28 cellular contexts compared by ENCODE assay signal in the genomic region with DNA sequence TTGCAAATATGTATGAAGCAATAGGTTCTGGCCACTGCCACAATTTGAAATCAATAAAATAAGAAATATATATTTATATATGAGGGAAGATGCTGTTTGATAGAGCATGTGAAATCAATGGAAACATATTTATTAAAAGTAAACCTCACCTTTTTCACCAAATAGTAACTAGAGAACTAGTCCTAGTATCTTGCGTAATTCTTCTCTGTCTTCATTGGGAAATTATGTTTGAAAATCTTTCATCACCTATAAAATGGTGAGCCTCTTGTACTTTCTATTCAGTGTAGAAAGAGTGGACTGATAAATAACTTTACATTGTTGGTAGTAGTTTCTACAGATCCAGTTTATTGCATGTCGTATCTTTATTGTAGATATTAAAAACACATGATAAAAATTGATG.
"Had no signal": no experiment of that assay in that cellular context is flagged by ENCODE, and none has a peak within 500 bp of the region (broad histone marks: within the 10 kb centered on the region; RNA-seq: fewer than 3 reads in every experiment).

No MANE protein-coding gene starts in this region.

- H3K9me3 ChIP-seq: ovary, psoas muscle, spleen, suprapubic skin, testis, tibial artery, transverse colon, upper lobe of right lung, uterus had no signal

- H3K79me2 ChIP-seq: parathyroid adenoma had no signal

- H3K36me3 ChIP-seq: neural progenitor cell, ovary, spleen, suprapubic skin, tibial artery, transverse colon, upper lobe of right lung, uterus had no signal

- H3K4me2 ChIP-seq: neural progenitor cell, smooth muscle cell had no signal

- H3K27me3 ChIP-seq: neural progenitor cell, ovary, spleen, suprapubic skin, testis, tibial artery, transverse colon, upper lobe of right lung, uterus had no signal

- H3K9ac ChIP-seq: neural progenitor cell, parathyroid adenoma had no signal

- H3K4me1 ChIP-seq: parathyroid adenoma, psoas muscle, spleen, suprapubic skin, upper lobe of right lung, uterus had no signal

- H3K4me3 ChIP-seq: neural progenitor cell, ovary, psoas muscle, skin epidermis, smooth muscle cell, spleen, suprapubic skin, testis, tibial artery, transverse colon, upper lobe of right lung, uterus had no signal

- H2AFZ ChIP-seq: neural progenitor cell, parathyroid adenoma had no signal

- ATAC-seq: natural killer cell; psoas muscle; right cardiac atrium; sciatic nerve; stimulated activated memory B cell treated with anti-CD40 and anti-IgM and Interleukin-4, amounts not matched to agents 10 μg/mL and 1 μg/mL and 100 μg/mL, for 72 hours; stimulated activated naive CD8-positive, alpha-beta T cell treated with anti-CD3 and anti-CD28 coated beads, Interleukin-15, amount 100 ng/mL, for 72 hours; stimulated activated naive CD8-positive, alpha-beta T cell treated with anti-CD3 and anti-CD28 coated beads, Interleukin-15, Interleukin-2, amounts not matched to agents 100 U/mL and 50 U/mL, for 24 hours; upper lobe of right lung had no signal

- DNase-seq: natural killer cell; occipital lobe; ovary; posterior cingulate gyrus; psoas muscle; right cardiac atrium; spleen; stimulated activated CD4-positive, alpha-beta T cell treated with anti-CD3 and anti-CD28 coated beads, Interleukin-12 subunit alpha, Interleukin-12 subunit beta, amount 100 ng/mL, for 4 hours; stimulated activated CD4-positive, alpha-beta T cell treated with anti-CD3 and anti-CD28 coated beads, Interleukin-1b, Interleukin-23, amount 100 ng/mL, for 48 hours; stimulated activated CD4-positive, alpha-beta T cell treated with anti-CD3 and anti-CD28 coated beads, Interleukin-4, amount 100 ng/mL, for 1 hour; stimulated activated CD4-positive, alpha-beta T cell treated with anti-CD3 and anti-CD28 coated beads, Interleukin-4, amount 100 ng/mL, for 4 hours; stimulated activated CD8-positive, alpha-beta memory T cell treated with anti-CD3 and anti-CD28 coated beads, Interleukin-4, amount 100 ng/mL, for 48 hours; stimulated activated naive CD4-positive, alpha-beta T cell; stimulated activated naive CD8-positive, alpha-beta T cell treated with anti-CD3 and anti-CD28 coated beads, Interleukin-15, amount 100 ng/mL, for 72 hours; stimulated activated naive CD8-positive, alpha-beta T cell treated with anti-CD3 and anti-CD28 coated beads, Interleukin-15, Interleukin-2, amounts not matched to agents 100 U/mL and 50 U/mL, for 24 hours; substantia nigra; testis; tibial artery; transverse colon; upper lobe of right lung; uterus had no signal

- H3K27ac ChIP-seq: neural progenitor cell, ovary, parathyroid adenoma, psoas muscle, skin epidermis, spleen, suprapubic skin, testis, tibial artery, transverse colon, upper lobe of right lung, uterus had no signal
